In the genomic region with DNA sequence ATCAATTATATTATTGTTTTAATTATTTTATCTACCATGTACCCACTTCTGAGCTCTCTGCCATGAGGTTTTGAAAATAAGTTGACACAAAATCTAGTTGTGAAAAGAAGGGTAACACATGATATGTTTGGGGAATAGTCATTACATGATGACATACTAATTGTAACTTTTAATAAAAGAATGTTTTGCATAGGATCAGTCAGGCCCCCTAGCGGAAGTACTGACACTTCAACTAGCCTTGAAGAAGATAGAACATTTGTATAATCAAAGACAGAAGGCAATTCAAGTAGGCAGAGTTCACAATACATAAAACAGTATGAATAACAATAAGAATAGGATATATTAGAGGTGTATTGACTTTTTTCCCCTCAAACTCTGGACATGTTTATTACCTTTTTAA, we compare ENCODE assay signal across 1 cellular context.
TF ChIP-seq lines count a peak whose summit lies in the region.

No MANE protein-coding gene starts in this region.

TF ChIP-seq in HCT116, 20 proteins besides CTCF, POLR2A, EP300 and RAD21 (continued from another document):
- TF ChIP-seq, protein P1, sequence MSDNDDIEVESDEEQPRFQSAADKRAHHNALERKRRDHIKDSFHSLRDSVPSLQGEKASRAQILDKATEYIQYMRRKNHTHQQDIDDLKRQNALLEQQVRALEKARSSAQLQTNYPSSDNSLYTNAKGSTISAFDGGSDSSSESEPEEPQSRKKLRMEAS (IDR thresholded peaks at IDR 0.05), result no peak
- TF ChIP-seq ZNF274 (IDR thresholded peaks at IDR 0.05; ENCODE audit: low read depth, low read length), result no peak
- TF ChIP-seq YY1 (IDR thresholded peaks at IDR 0.05; ENCODE audit: extremely low read depth, insufficient replicate concordance, low read depth, low read length), result no peak
- TF ChIP-seq CBX3 (IDR thresholded peaks at IDR 0.05; ENCODE audit: low read depth), result no peak
- no peak for TF ChIP-seq JUND (IDR thresholded peaks at IDR 0.05)
- no peak for TF ChIP-seq ELF1 (IDR thresholded peaks at IDR 0.05; ENCODE audit: borderline replicate concordance, low read depth)
- TF ChIP-seq ZFX (IDR thresholded peaks at IDR 0.05), result no peak
- TF ChIP-seq FOSL1 (IDR thresholded peaks at IDR 0.05; ENCODE audit: low read depth), result no peak
- TF ChIP-seq, protein P2, sequence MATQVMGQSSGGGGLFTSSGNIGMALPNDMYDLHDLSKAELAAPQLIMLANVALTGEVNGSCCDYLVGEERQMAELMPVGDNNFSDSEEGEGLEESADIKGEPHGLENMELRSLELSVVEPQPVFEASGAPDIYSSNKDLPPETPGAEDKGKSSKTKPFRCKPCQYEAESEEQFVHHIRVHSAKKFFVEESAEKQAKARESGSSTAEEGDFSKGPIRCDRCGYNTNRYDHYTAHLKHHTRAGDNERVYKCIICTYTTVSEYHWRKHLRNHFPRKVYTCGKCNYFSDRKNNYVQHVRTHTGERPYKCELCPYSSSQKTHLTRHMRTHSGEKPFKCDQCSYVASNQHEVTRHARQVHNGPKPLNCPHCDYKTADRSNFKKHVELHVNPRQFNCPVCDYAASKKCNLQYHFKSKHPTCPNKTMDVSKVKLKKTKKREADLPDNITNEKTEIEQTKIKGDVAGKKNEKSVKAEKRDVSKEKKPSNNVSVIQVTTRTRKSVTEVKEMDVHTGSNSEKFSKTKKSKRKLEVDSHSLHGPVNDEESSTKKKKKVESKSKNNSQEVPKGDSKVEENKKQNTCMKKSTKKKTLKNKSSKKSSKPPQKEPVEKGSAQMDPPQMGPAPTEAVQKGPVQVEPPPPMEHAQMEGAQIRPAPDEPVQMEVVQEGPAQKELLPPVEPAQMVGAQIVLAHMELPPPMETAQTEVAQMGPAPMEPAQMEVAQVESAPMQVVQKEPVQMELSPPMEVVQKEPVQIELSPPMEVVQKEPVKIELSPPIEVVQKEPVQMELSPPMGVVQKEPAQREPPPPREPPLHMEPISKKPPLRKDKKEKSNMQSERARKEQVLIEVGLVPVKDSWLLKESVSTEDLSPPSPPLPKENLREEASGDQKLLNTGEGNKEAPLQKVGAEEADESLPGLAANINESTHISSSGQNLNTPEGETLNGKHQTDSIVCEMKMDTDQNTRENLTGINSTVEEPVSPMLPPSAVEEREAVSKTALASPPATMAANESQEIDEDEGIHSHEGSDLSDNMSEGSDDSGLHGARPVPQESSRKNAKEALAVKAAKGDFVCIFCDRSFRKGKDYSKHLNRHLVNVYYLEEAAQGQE (IDR thresholded peaks at IDR 0.05; ENCODE audit: low read depth), result no peak
- TF ChIP-seq EZH2 (IDR thresholded peaks at IDR 0.05), result no peak
